ENCODE assay signal across 8 cellular contexts in the genomic region with DNA sequence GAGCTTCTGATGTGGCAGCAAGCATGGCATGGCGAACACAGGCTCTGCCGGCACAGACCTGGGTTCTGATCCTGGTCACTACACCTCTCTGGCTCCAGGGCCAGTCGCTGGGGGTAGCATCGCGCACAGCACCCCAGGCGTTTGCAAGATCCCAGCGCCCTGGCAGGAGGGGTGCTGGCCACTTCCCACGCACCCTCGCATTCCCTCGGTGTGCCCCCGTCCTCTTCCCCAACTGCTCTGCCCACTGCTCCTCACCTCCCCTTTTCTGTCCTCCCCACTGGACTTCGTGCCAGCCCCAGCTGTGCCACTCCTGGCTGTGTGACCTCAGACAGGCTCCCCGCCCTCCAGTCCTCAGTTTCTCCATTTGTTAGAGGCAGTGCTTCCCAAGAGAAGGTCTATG. TPM values are rescaled to one million over a fixed set of nuclear protein-coding genes. Genes with fewer than 3 reads are reported as not detected.
DNase-seq lines count a peak whose midpoint lies in the region; ATAC-seq and TF ChIP-seq lines count a peak whose summit lies in the region.

No MANE protein-coding gene starts in this region.

- no peak overlapping the region for H2AFZ ChIP-seq in ACC112 (ENCODE audit: low read length, unreplicated experiment)

- intact Hi-C loops in dorsolateral prefrontal cortex (cut with DNase I), result loop anchor here (2.0 to 10.0 kb wide), 5 partner anchors 37 to 333 kb away; a partner anchor contains a TSS
- intact Hi-C loops in mucosa of descending colon (cut with DNase I, micrococcal nuclease), result no loop called here

- peak overlapping the region; percentile 99 for H3K27ac Mint-ChIP-seq in HFFc6
- peak overlapping the region; percentile 99 for H3K27ac Mint-ChIP-seq in neural crest cell (ENCODE audit: unreplicated experiment)

- peaks cover 56% of the 10 kb centered on the region for H3K79me2 ChIP-seq in ACC112 (ENCODE audit: control insufficient read depth, insufficient read depth, low read length, unreplicated experiment)

- H3K27me3 Mint-ChIP-seq in HFFc6 (ENCODE audit: insufficient read depth), result peaks cover 5% of the 10 kb centered on the region; the same call in 1 of the 2 replicates
- H3K27me3 Mint-ChIP-seq in neural crest cell (ENCODE audit: low read depth), result peaks cover 16% of the 10 kb centered on the region

- H3K4me3 ChIP-seq in ACC112 (ENCODE audit: low read depth, low read length), result peak overlapping the region; percentile 92
- H3K4me3 ChIP-seq in dorsolateral prefrontal cortex, result peak overlapping the region in 58 of 59 donors; percentile 12 to 87 (median 72)
- H3K4me3 ChIP-seq in mucosa of descending colon, result no peak overlapping the region

- H3K27ac ChIP-seq in ACC112 (ENCODE audit: low read depth, low read length), result no peak overlapping the region
- H3K27ac ChIP-seq in dorsolateral prefrontal cortex, result peak overlapping the region; percentile 88 to 99 (median 98)

- H3K27me3 ChIP-seq in ACC112 (ENCODE audit: insufficient read depth, low read length) (no peaks in the 10 kb centered on the region), dorsolateral prefrontal cortex (no peaks in the 10 kb centered on the region)

- peaks cover 16% of the 10 kb centered on the region for H3K4me1 ChIP-seq in ACC112 (ENCODE audit: control insufficient read depth, insufficient read depth, low read length, unreplicated experiment)
- H3K4me1 ChIP-seq in mucosa of descending colon (ENCODE audit: low read depth), result peaks cover 6% of the 10 kb centered on the region

- DNase-seq in HFFc6 (no peak), dorsolateral prefrontal cortex (peak in 3 of 10 donors; percentile 27 to 50 (median 39)), neural crest cell (ENCODE audit: low read depth, low spot score) (no peak), mucosa of descending colon (no peak), COLO829 (ENCODE audit: low spot score) (no peak)
- DNase-seq in activated CD4-positive, CD25-positive, alpha-beta regulatory T cell treated with anti-CD3 and anti-CD28 coated beads, Interleukin-2, amount 50 U/mL, for 72 hours, result no peak
- DNase-seq in stimulated activated CD4-positive, alpha-beta T cell treated with anti-CD3 and anti-CD28 coated beads, Interleukin-4, amount 100 ng/mL, for 24 hours, result no peak

- ATAC-seq in mucosa of descending colon, result no peak

- H3K4me3 Mint-ChIP-seq in HFFc6 (peak overlapping the region; percentile 98), neural crest cell (peak overlapping the region; percentile 99)

- H3K9me3 Mint-ChIP-seq in HFFc6 (no peaks in the 10 kb centered on the region), neural crest cell (no peaks in the 10 kb centered on the region)

- no peaks in the 10 kb centered on the region for H3K36me3 ChIP-seq in ACC112 (ENCODE audit: insufficient read depth, low read length)
- no peaks in the 10 kb centered on the region for H3K36me3 ChIP-seq in mucosa of descending colon (ENCODE audit: low read depth)

- no peak for TF ChIP-seq CTCF in HFFc6 (IDR thresholded peaks at IDR 0.05)
- no peak for TF ChIP-seq CTCF in dorsolateral prefrontal cortex (IDR thresholded peaks at IDR 0.05 in 54 of 56, conservative IDR thresholded peaks at IDR 0.05 in 2 of 56; ENCODE audit: low read depth in 1 of 56, partially characterized antibody in 56 of 56)
- TF ChIP-seq CTCF in neural crest cell (conservative IDR thresholded peaks at IDR 0.05), result no peak
- TF ChIP-seq CTCF in mucosa of descending colon (IDR thresholded peaks at IDR 0.05), result no peak

- H3K9me3 ChIP-seq in mucosa of descending colon, result no peaks in the 10 kb centered on the region

- peaks cover 4% of the 10 kb centered on the region; the same call in 1 of the 2 replicates for H3K36me3 Mint-ChIP-seq in HFFc6 (ENCODE audit: low read depth)
- H3K36me3 Mint-ChIP-seq in neural crest cell (ENCODE audit: low read depth), result peaks cover 14% of the 10 kb centered on the region

- H3K4me1 Mint-ChIP-seq in HFFc6 (ENCODE audit: low read depth), result peaks cover 28% of the 10 kb centered on the region
- H3K4me1 Mint-ChIP-seq in neural crest cell, result peaks cover 40% of the 10 kb centered on the region

RNA-seq across cellular contexts. Expression of a gene that starts 2.8 kb away (rescaled TPM):
- 100 to 1,000 TPM; 325 to 389 (median 363) TPM for total RNA-seq in HFFc6 (2021; fragmentation: NEBNext Ultra II Directional; extraction: Animal tissue kit (Norgen Biotek cat#: 25700))
- total RNA-seq in dorsolateral prefrontal cortex (100 to 1,000 TPM in 101 of 120 experiments, 10 to 100 TPM in 19; 61.2 to 381 (median 128) TPM), neural crest cell (223 and 234 TPM in 2 replicates), mucosa of descending colon (100 to 1,000 TPM in 1 of 3 donors, 10 to 100 TPM in 2; 41.2 to 125 (median 61.9) TPM)

RNA-seq across cellular contexts. Expression of a gene that starts 35.6 kb away (rescaled TPM):
- total RNA-seq in HFFc6 (2021; fragmentation: NEBNext Ultra II Directional; extraction: Animal tissue kit (Norgen Biotek cat#: 25700)), result 1 to 10 TPM; 7.8 to 9.1 (median 8.8) TPM
- total RNA-seq in dorsolateral prefrontal cortex (10 to 100 TPM; 13.4 to 27.6 (median 20.0) TPM), neural crest cell (18.8 and 19.0 TPM in 2 replicates), mucosa of descending colon (10 to 100 TPM in 2 of 3 donors, 1 to 10 TPM in 1; 9.0 to 11.2 (median 10.4) TPM)

RNA-seq across cellular contexts. Expression of a gene that starts 35.9 kb away (rescaled TPM):
- total RNA-seq in HFFc6 (2021; fragmentation: NEBNext Ultra II Directional; extraction: Animal tissue kit (Norgen Biotek cat#: 25700)), result 10 to 100 TPM; 20.7 to 28.6 (median 24.4) TPM
- 10 to 100 TPM; 36.7 to 91.4 (median 60.7) TPM for total RNA-seq in dorsolateral prefrontal cortex
- 79.8 and 95.4 TPM in 2 replicates for total RNA-seq in neural crest cell
- total RNA-seq in mucosa of descending colon, result 10 to 100 TPM; 19.6 to 28.7 (median 19.8) TPM

Comparison
In these comparisons a context has a peak if more than half of its experiments do, and no peak if none do; other contexts are left out.
1. intact Hi-C loops: an anchor here in dorsolateral prefrontal cortex (2.0 to 10.0 kb wide); none called in mucosa of descending colon.